Comparison of ENCODE assay signal across 8 cellular contexts in genomic region chr7:76020031-76020714, GRCh38. TPM values are rescaled to one million over a fixed set of nuclear protein-coding genes. Genes with fewer than 3 reads are reported as not detected.
A peak's percentile ranks its signal among the peaks of the same experiment; 100 is the strongest.
DNase-seq lines count a peak whose midpoint lies in the region; ATAC-seq and TF ChIP-seq lines count a peak whose summit lies in the region.

No MANE protein-coding gene starts in this region.

- H3K4me1 ChIP-seq in right cardiac atrium (ENCODE audit: control insufficient read depth, insufficient read depth, low read length), result no peaks in the 10 kb centered on the region
- H3K4me1 ChIP-seq in sigmoid colon, result peaks cover 0 to 5% (median 0%) of the 10 kb centered on the region in 4 donors

- no peak for TF ChIP-seq EP300 in sigmoid colon (IDR thresholded peaks at IDR 0.05)

- peaks cover 0 to 24% (median 8%) of the 10 kb centered on the region in 4 donors for H3K36me3 ChIP-seq in sigmoid colon

- DNase-seq in GDM1 (lab: John Stamatoyannopoulos, UW) (peak; percentile 38), M059J (ENCODE audit: low read depth) (peak; percentile 66), T follicular helper cell (ENCODE audit: low read depth) (peak; percentile 47), amniotic stem cell (lab: John Stamatoyannopoulos, UW) (peak; percentile 25), right cardiac atrium (peak; percentile 79 to 90 (median 90)), sigmoid colon (peak; percentile 82)

- no peak overlapping the region for H3K27ac ChIP-seq in right cardiac atrium (ENCODE audit: low read length)
- no peak overlapping the region for H3K27ac ChIP-seq in sigmoid colon

- no peaks in the 10 kb centered on the region for H3K27me3 ChIP-seq in right cardiac atrium (ENCODE audit: control insufficient read depth, insufficient read depth)
- H3K27me3 ChIP-seq in sigmoid colon, result no peaks in the 10 kb centered on the region

- no peak for TF ChIP-seq POLR2A in sigmoid colon (IDR thresholded peaks at IDR 0.05)

- H3K9me3 ChIP-seq in right cardiac atrium (ENCODE audit: control insufficient read depth, low read length) (no peaks in the 10 kb centered on the region), sigmoid colon (no peaks in the 10 kb centered on the region)

- 42% methylated on average over 6 of the region's 6 CpGs for WGBS in right cardiac atrium
- 42 to 45% methylated on average over 6 of the region's 6 CpGs for WGBS in sigmoid colon, 2 donors

- intact Hi-C loops in right cardiac atrium (cut with DNase I), result loop anchor here in 1 of 4 donors (1.0 kb wide), 1 partner anchor 154 kb away; no protein-coding TSS in a partner anchor
- intact Hi-C loops in sigmoid colon (cut with DNase I), result loop anchor here (1.0 kb wide), 1 partner anchor 154 kb away; no protein-coding TSS in a partner anchor

- peak; percentile 74 to 78 for ATAC-seq in right cardiac atrium
- no peak for ATAC-seq in HG02870 (IDR thresholded peaks at IDR 0.05; ENCODE audit: unreplicated experiment)
- no peak for ATAC-seq in GM21619 (IDR thresholded peaks at IDR 0.05; ENCODE audit: unreplicated experiment)

- TF ChIP-seq CTCF in sigmoid colon (IDR thresholded peaks at IDR 0.05), result peak; percentile 81 to 91 (median 89)

- H3K4me3 ChIP-seq in right cardiac atrium (ENCODE audit: low read length) (no peak overlapping the region), sigmoid colon (no peak overlapping the region)

RNA-seq across cellular contexts. Expression of gene TMEM120A, which starts 25.8 kb away (rescaled TPM):
- total RNA-seq in M059J (2014; rRNA removed; shearing (Covaris generic)), result 15.7 and 19.6 TPM in 2 replicates
- 100 to 1,000 TPM in 1 of 4 donors, 10 to 100 TPM in 3; 67.7 to 111 (median 82.3) TPM for total RNA-seq in right cardiac atrium
- 88.7 TPM for polyA plus RNA-seq in right cardiac atrium
- total RNA-seq in sigmoid colon, result 10 to 100 TPM; 18.3 to 49.0 (median 35.9) TPM
- 10 to 100 TPM; 65.9 to 88.2 (median 77.5) TPM for polyA plus RNA-seq in sigmoid colon

RNA-seq across cellular contexts. Expression of gene STYXL1, which starts 27.6 kb away (rescaled TPM):
- total RNA-seq in M059J (2014; rRNA removed; shearing (Covaris generic)), result 69.8 and 77.7 TPM in 2 replicates
- 10 to 100 TPM; 10.2 to 28.5 (median 21.1) TPM for total RNA-seq in right cardiac atrium
- 43.7 TPM for polyA plus RNA-seq in right cardiac atrium
- 10 to 100 TPM in 3 of 4 donors, 1 to 10 TPM in 1; 9.4 to 30.7 (median 25.5) TPM for total RNA-seq in sigmoid colon
- polyA plus RNA-seq in sigmoid colon, result 10 to 100 TPM; 43.2 to 81.4 (median 49.6) TPM

RNA-seq across cellular contexts. Expression of gene MDH2, which starts 27.7 kb away (rescaled TPM):
- total RNA-seq in M059J (2014; rRNA removed; shearing (Covaris generic)), result 90.7 and 117 TPM in 2 replicates
- 100 to 1,000 TPM; 336 to 499 (median 479) TPM for total RNA-seq in right cardiac atrium
- polyA plus RNA-seq in right cardiac atrium, result 310 TPM
- 10 to 100 TPM; 73.1 to 90.3 (median 79.2) TPM for total RNA-seq in sigmoid colon
- 100 to 1,000 TPM; 147 to 214 (median 164) TPM for polyA plus RNA-seq in sigmoid colon

Comparison
In these comparisons a context has a peak if more than half of its experiments do, and no peak if none do; other contexts are left out.
1. DNase-seq: peak in every context shown above with its lines; median percentile 90 in right cardiac atrium; 82 in sigmoid colon; 66 in M059J; 47 in T follicular helper cell; 38 in GDM1; 25 in amniotic stem cell.
2. ATAC-seq: peak in right cardiac atrium (2 of 2); none in HG02870 (single experiment) and GM21619 (single experiment).